Comparison of ENCODE assay signal across 14 cellular contexts in genomic region chr16:1654505-1655268, GRCh38.
"Had no signal": no experiment of that assay in that cellular context is flagged by ENCODE, and none has a peak within 500 bp of the region (broad histone marks: within the 10 kb centered on the region; RNA-seq: fewer than 3 reads in every experiment).

No MANE protein-coding gene starts in this region.

- H3K4me1 ChIP-seq: left lung had no signal

- ATAC-seq: left lung had no signal

- H3K9me3 ChIP-seq: left lung, right atrium auricular region had no signal

- H3K27ac ChIP-seq: left lung, right atrium auricular region had no signal

- H3K4me3 ChIP-seq: left lung, right atrium auricular region had no signal

- H3K27me3 ChIP-seq: left lung, right atrium auricular region had no signal

- DNase-seq: activated CD4-positive, alpha-beta T cell treated with anti-CD3 and anti-CD28 coated beads, Interleukin-2, amount 10 ng/mL, durations not matched to agents 7 days and 5 days; activated CD4-positive, CD25-positive, alpha-beta regulatory T cell; activated CD8-positive, alpha-beta memory T cell treated with anti-CD3 and anti-CD28 coated beads for 24 hours; activated gamma-delta T cell treated with Interleukin-2 at 50 U/mL for 16 hours; activated naive CD8-positive, alpha-beta T cell treated with anti-CD3 and anti-CD28 coated beads, Interleukin-2, amount 10 ng/mL, durations not matched to agents 7 days and 5 days; effector memory CD4-positive, alpha-beta T cell; hippocampal formation; mammary epithelial cell; naive B cell; stimulated activated CD4-positive, alpha-beta T cell treated with anti-CD3 and anti-CD28 coated beads, Interleukin-4, amount 100 ng/mL, for 24 hours; stimulated activated naive CD4-positive, alpha-beta T cell treated with Interleukin-2 at 50 U/mL for 16 hours; trophoblast cell had no signal
